28 cellular contexts compared by ENCODE assay signal in the genomic region with DNA sequence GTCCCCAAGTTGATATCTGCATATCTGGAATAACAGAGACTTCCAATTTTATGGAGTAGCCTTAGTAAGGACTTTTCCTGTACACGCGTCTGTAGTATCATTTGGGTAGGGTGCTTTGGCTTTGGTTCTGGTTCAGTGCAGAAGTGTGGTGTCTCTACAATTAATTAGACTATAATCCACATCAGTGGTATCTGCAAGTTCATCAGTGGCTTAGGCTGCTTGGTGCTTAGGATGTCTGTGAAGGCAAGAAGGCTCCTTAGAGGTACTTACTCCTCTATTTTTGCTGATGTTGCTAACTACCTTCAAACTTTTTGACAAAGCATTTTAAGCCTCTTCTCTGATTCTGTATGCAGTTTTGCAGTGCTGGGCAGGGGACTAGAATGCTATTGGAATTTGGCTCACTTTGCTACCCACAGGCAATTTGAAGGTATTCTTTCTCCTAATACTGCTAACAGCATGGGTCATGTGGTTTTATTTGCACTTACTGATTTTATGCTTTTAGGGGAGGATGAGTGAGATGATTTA.
"Had no signal": no experiment of that assay in that cellular context is flagged by ENCODE, and none has a peak within 500 bp of the region (broad histone marks: within the 10 kb centered on the region; RNA-seq: fewer than 3 reads in every experiment).

No MANE protein-coding gene starts in this region.

- H3K4me3 ChIP-seq: ascending aorta, breast epithelium, cardiac muscle cell, colonic mucosa, esophagus muscularis mucosa had no signal

- H3K27ac ChIP-seq: ascending aorta, breast epithelium, cardiac muscle cell, colonic mucosa, esophagus muscularis mucosa, foreskin keratinocyte, gastrocnemius medialis had no signal

- H3K4me1 ChIP-seq: ascending aorta, breast epithelium, colonic mucosa, esophagus muscularis mucosa, foreskin keratinocyte had no signal

- H3K4me1 Mint-ChIP-seq: activated naive CD4-positive, alpha-beta T cell treated with anti-CD3 and anti-CD28 coated beads, Interleukin-2, amount 50 U/mL, for 24 hours; activated naive CD8-positive, alpha-beta T cell treated with anti-CD3 and anti-CD28 coated beads for 36 hours; activated naive CD8-positive, alpha-beta T cell treated with anti-CD3 and anti-CD28 coated beads, Interleukin-2, amount 50 U/mL, for 24 hours had no signal

- H3K27me3 ChIP-seq: ascending aorta, breast epithelium, cardiac muscle cell, colonic mucosa, esophagus muscularis mucosa, gastrocnemius medialis had no signal

- H3K27me3 Mint-ChIP-seq: activated CD8-positive, alpha-beta T cell treated with anti-CD3 and anti-CD28 coated beads for 36 hours; activated naive CD4-positive, alpha-beta T cell treated with anti-CD3 and anti-CD28 coated beads, Interleukin-2, amount 50 U/mL, for 24 hours; activated naive CD8-positive, alpha-beta T cell treated with anti-CD3 and anti-CD28 coated beads for 36 hours; activated naive CD8-positive, alpha-beta T cell treated with anti-CD3 and anti-CD28 coated beads, Interleukin-2, amount 50 U/mL, for 24 hours had no signal

- H3K36me3 ChIP-seq: ascending aorta, breast epithelium, cardiac muscle cell, colonic mucosa, esophagus muscularis mucosa, gastrocnemius medialis had no signal

- H3K27ac Mint-ChIP-seq: activated CD8-positive, alpha-beta T cell treated with anti-CD3 and anti-CD28 coated beads for 36 hours; activated naive CD4-positive, alpha-beta T cell treated with anti-CD3 and anti-CD28 coated beads for 36 hours; activated naive CD4-positive, alpha-beta T cell treated with anti-CD3 and anti-CD28 coated beads, Interleukin-2, amount 50 U/mL, for 24 hours; activated naive CD8-positive, alpha-beta T cell treated with anti-CD3 and anti-CD28 coated beads for 36 hours; activated naive CD8-positive, alpha-beta T cell treated with anti-CD3 and anti-CD28 coated beads, Interleukin-2, amount 50 U/mL, for 24 hours; activated T-helper 2 cell treated with anti-CD3 and anti-CD28 coated beads, Interferon-gamma antibody, Interleukin-2, Interleukin-4, amounts not matched to agents 10 μg/mL and 5 μg/mL and 100 μg/mL, durations not matched to agents 14 hours and 24 hours and 36 hours; brain had no signal

- DNase-seq: activated CD4-positive, alpha-beta T cell treated with anti-CD3 and anti-CD28 coated beads for 4 hours; activated CD4-positive, alpha-beta T cell treated with anti-CD3 and anti-CD28 coated beads, Interleukin-2, amount 50 U/mL, for 1 hour; activated CD4-positive, alpha-beta T cell treated with anti-CD3 and anti-CD28 coated beads, Interleukin-2, amount 50 U/mL, for 48 hours; activated CD4-positive, CD25-positive, alpha-beta regulatory T cell; activated CD4-positive, CD25-positive, alpha-beta regulatory T cell treated with anti-CD3 and anti-CD28 coated beads, Interleukin-2, amount 50 U/mL, for 72 hours; activated CD8-positive, alpha-beta memory T cell treated with anti-CD3 and anti-CD28 coated beads for 24 hours; activated CD8-positive, alpha-beta T cell treated with anti-CD3 and anti-CD28 coated beads for 36 hours; activated effector memory CD4-positive, alpha-beta T cell treated with anti-CD3 and anti-CD28 coated beads, Interleukin-2, amount 50 U/mL, for 16 hours; activated naive CD4-positive, alpha-beta T cell treated with anti-CD3 and anti-CD28 coated beads for 36 hours; activated naive CD8-positive, alpha-beta T cell treated with anti-CD3 and anti-CD28 coated beads for 36 hours; activated naive CD8-positive, alpha-beta T cell treated with anti-CD3 and anti-CD28 coated beads, Interleukin-2, amount 50 U/mL, for 24 hours; activated T-cell treated with anti-CD3 and anti-CD28 coated beads, Interleukin-2, amount 50 U/mL, for 4 hours; central memory CD4-positive, alpha-beta T cell; cerebellar nuclear complex; colonic mucosa; effector memory CD4-positive, alpha-beta T cell; erythroblast; foreskin keratinocyte; gastrocnemius medialis; glutamatergic neuron; T-helper 2 cell had no signal

- H3K4me3 Mint-ChIP-seq: activated CD8-positive, alpha-beta T cell treated with anti-CD3 and anti-CD28 coated beads for 36 hours; activated naive CD4-positive, alpha-beta T cell treated with anti-CD3 and anti-CD28 coated beads for 36 hours; activated naive CD8-positive, alpha-beta T cell treated with anti-CD3 and anti-CD28 coated beads for 36 hours; activated naive CD8-positive, alpha-beta T cell treated with anti-CD3 and anti-CD28 coated beads, Interleukin-2, amount 50 U/mL, for 24 hours; activated T-cell treated with anti-CD3 and anti-CD28 coated beads, Interleukin-2, amount 50 U/mL, for 4 hours; brain had no signal
